ENCODE assay signal across 23 cellular contexts in the genomic region with DNA sequence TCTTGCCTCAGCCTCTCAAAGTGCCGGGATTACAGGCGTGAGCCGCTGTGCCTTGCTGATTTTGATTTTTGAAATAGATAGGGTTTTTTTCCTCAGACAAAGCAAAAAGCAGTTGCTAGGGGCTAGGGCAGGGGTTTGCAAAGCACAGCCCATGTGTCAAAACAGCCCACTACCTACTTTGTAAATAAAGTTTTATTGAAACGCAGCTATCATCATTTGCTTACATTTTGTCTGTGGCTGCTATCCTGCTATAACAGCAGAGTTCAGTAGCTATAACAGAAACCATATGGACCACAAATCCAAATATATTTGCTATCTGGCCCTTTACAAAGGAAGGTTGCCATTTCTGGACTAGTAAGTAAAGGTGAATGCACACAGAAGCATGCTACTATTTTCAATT.
"Had no signal": no experiment of that assay in that cellular context is flagged by ENCODE, and none has a peak within 500 bp of the region (broad histone marks: within the 10 kb centered on the region; RNA-seq: fewer than 3 reads in every experiment).

No MANE protein-coding gene starts in this region.

- DNase-seq: colonic mucosa; cortex of kidney; effector CD4-positive, alpha-beta T cell; effector memory CD4-positive, alpha-beta T cell; foreskin keratinocyte; heart left ventricle; left cardiac atrium; left ventricle myocardium superior; lower lobe of right lung; mesenchymal stem cell; mucosa of descending colon; naive B cell; naive thymus-derived CD8-positive, alpha-beta T cell had no signal

- H3K27ac ChIP-seq: colonic mucosa, esophagus muscularis mucosa, foreskin keratinocyte, gastroesophageal sphincter, heart left ventricle, hepatocyte, left lung, lower lobe of right lung had no signal

- H3K27me3 ChIP-seq: colonic mucosa, esophagus muscularis mucosa, gastroesophageal sphincter, left lung had no signal

- H3K4me1 ChIP-seq: colonic mucosa, foreskin keratinocyte, gastroesophageal sphincter, heart left ventricle, left lung, lower lobe of right lung had no signal

- ATAC-seq: foreskin keratinocyte; gastroesophageal sphincter; heart left ventricle; left cardiac atrium; left lung; left ventricle myocardium superior; lower lobe of right lung; mucosa of descending colon; naive thymus-derived CD8-positive, alpha-beta T cell had no signal

- H3K36me3 ChIP-seq: colonic mucosa, esophagus muscularis mucosa, gastroesophageal sphincter, heart left ventricle, left lung, lower lobe of right lung had no signal

- H2AFZ ChIP-seq: hepatocyte had no signal

- H3K9me3 Mint-ChIP-seq: dendritic cell treated with granulocyte-macrophage colony-stimulating factor and Interleukin-4, amounts not matched to agents 40 ng/mL and 50 ng/mL, for 4 days; naive B cell had no signal

- H3K4me3 ChIP-seq: colonic mucosa, esophagus muscularis mucosa, gastroesophageal sphincter, heart left ventricle, hepatocyte, left lung, lower lobe of right lung, mucosa of descending colon had no signal

- H3K4me2 ChIP-seq: hepatocyte had no signal

- H3K27ac Mint-ChIP-seq: dendritic cell treated with granulocyte-macrophage colony-stimulating factor and Interleukin-4, amounts not matched to agents 40 ng/mL and 50 ng/mL, for 4 days; naive B cell; naive thymus-derived CD8-positive, alpha-beta T cell had no signal

- H3K79me2 ChIP-seq: hepatocyte had no signal

- H3K9me3 ChIP-seq: colonic mucosa, esophagus muscularis mucosa, gastroesophageal sphincter, heart left ventricle, left lung, lower lobe of right lung, mucosa of descending colon had no signal

- H3K36me3 Mint-ChIP-seq: mesothelial cell of epicardium; naive B cell; naive thymus-derived CD8-positive, alpha-beta T cell had no signal

- H3K4me3 Mint-ChIP-seq: dendritic cell treated with granulocyte-macrophage colony-stimulating factor and Interleukin-4, amounts not matched to agents 40 ng/mL and 50 ng/mL, for 4 days; mesothelial cell of epicardium; naive B cell; naive thymus-derived CD8-positive, alpha-beta T cell had no signal

- FAIRE-seq: endothelial cell of umbilical vein, frontal cortex, islet of Langerhans, keratinocyte had no signal

- H3K4me1 Mint-ChIP-seq: naive B cell had no signal
